ENCODE assay signal across 21 cellular contexts in genomic region chr2:149058936-149059335, GRCh38. TPM values are rescaled to one million over a fixed set of nuclear protein-coding genes. Genes with fewer than 3 reads are reported as not detected.
DNase-seq lines count a peak whose midpoint lies in the region; ATAC-seq, FAIRE-seq and TF ChIP-seq lines count a peak whose summit lies in the region.
"Had no signal": no experiment of that assay in that cellular context is flagged by ENCODE, and none has a peak within 500 bp of the region (broad histone marks: within the 10 kb centered on the region; RNA-seq: fewer than 3 reads in every experiment).

No MANE protein-coding gene starts in this region.

- H3K9me3 ChIP-seq in keratinocyte (ENCODE audit: control insufficient read depth, low read depth, low read length) = no peaks in the 10 kb centered on the region
- H3K9me3 ChIP-seq: BE2C had no signal

- H3K4me1 ChIP-seq in keratinocyte (ENCODE audit: control insufficient read depth, extremely low read depth, insufficient read depth, low read length) = peaks cover 43% of the 10 kb centered on the region
- H3K4me1 ChIP-seq: BE2C had no signal

- no peak overlapping the region for H3K9ac ChIP-seq in keratinocyte (ENCODE audit: control insufficient read depth, extremely low read depth, insufficient read depth, low read length)

- H3K27me3 ChIP-seq in bronchial epithelial cell (ENCODE audit: control insufficient read depth, insufficient read depth, low read length) (no peaks in the 10 kb centered on the region), keratinocyte (ENCODE audit: control insufficient read depth, extremely low read depth, insufficient read depth, low read length) (no peaks in the 10 kb centered on the region)
- H3K27me3 ChIP-seq: BE2C had no signal

- H3K79me2 ChIP-seq in keratinocyte (ENCODE audit: control insufficient read depth, insufficient read depth, low read length) = no peaks in the 10 kb centered on the region

- no peak for TF ChIP-seq CTCF in bronchial epithelial cell (IDR thresholded peaks at IDR 0.05; ENCODE audit: insufficient read depth, low read length, severe bottlenecking)
- no peak for TF ChIP-seq CTCF in keratinocyte (optimal IDR thresholded peaks at IDR 0.05 in 1 of 3, IDR thresholded peaks at IDR 0.05 in 1 of 3, conservative IDR thresholded peaks at IDR 0.05 in 1 of 3; ENCODE audit: extremely low read depth in 1 of 3, insufficient read depth in 2 of 3, low read length in 3 of 3)
- no peak for TF ChIP-seq CTCF in type B pancreatic cell (conservative IDR thresholded peaks at IDR 0.05)

- H3K4me3 ChIP-seq in bronchial epithelial cell (ENCODE audit: low read depth, low read length) (no peak overlapping the region), keratinocyte (ENCODE audit: control insufficient read depth in 2 of 3, extremely low read depth in 1 of 3, insufficient read depth in 2 of 3, low read depth in 1 of 3, low read length in 3 of 3) (no peak overlapping the region)
- H3K4me3 ChIP-seq: GM12878 had no signal

- H2AFZ ChIP-seq in keratinocyte (ENCODE audit: control insufficient read depth, low read length) = no peak overlapping the region

- dilution Hi-C loops in keratinocyte (cut with MboI; ENCODE audit: extremely low pct_ligation_motif_present, low sequenced_read_pairs) = no loop called here

- no peak overlapping the region for H3K4me3 Mint-ChIP-seq in type B pancreatic cell
- H3K4me3 Mint-ChIP-seq: HFFc6 had no signal

- H3K36me3 ChIP-seq in bronchial epithelial cell (ENCODE audit: control insufficient read depth, insufficient read depth, low read length) (no peaks in the 10 kb centered on the region), keratinocyte (ENCODE audit: control insufficient read depth in 2 of 2, extremely low read depth in 1 of 2, insufficient read depth in 2 of 2, low read length in 2 of 2) (no peaks in the 10 kb centered on the region)
- H3K36me3 ChIP-seq: BE2C had no signal

- H4K20me1 ChIP-seq in keratinocyte (ENCODE audit: control insufficient read depth, extremely low read depth, insufficient read depth, low read length) = no peaks in the 10 kb centered on the region

- ATAC-seq in HG03439 (IDR thresholded peaks at IDR 0.05; ENCODE audit: unreplicated experiment) (no peak), GM21515 (IDR thresholded peaks at IDR 0.05; ENCODE audit: unreplicated experiment) (no peak)
- ATAC-seq: GM12878, SK-N-SH treated with all-trans-retinoic acid at 6 μM for 48 hours had no signal

- H3K27me3 Mint-ChIP-seq in type B pancreatic cell = no peaks in the 10 kb centered on the region

- H3K27ac ChIP-seq in keratinocyte (ENCODE audit: control insufficient read depth, insufficient read depth, low read length) = peak overlapping the region; percentile 13

- FAIRE-seq in bronchial epithelial cell (lab: Jason Lieb, UNC) (no peak), keratinocyte (lab: Jason Lieb, UNC) (peak; percentile 75)
- FAIRE-seq: D721Med, GM12878, HTR-8/SVneo had no signal

- no peaks in the 10 kb centered on the region for H3K9me1 ChIP-seq in keratinocyte (ENCODE audit: control insufficient read depth, extremely low read depth, insufficient read depth, low read length)

- peak overlapping the region; percentile 18 for H3K27ac Mint-ChIP-seq in type B pancreatic cell

- no peaks in the 10 kb centered on the region for H3K9me3 Mint-ChIP-seq in type B pancreatic cell
- H3K9me3 Mint-ChIP-seq: HFFc6 had no signal

- peaks cover 5% of the 10 kb centered on the region for H3K36me3 Mint-ChIP-seq in type B pancreatic cell

- peak; percentile 38 for DNase-seq in NCI-H226
- peak; percentile 72 for DNase-seq in bronchial epithelial cell (ENCODE audit: low read depth)
- no peak for DNase-seq in keratinocyte (ENCODE audit: low read depth, low spot score)
- no peak for DNase-seq in type B pancreatic cell (ENCODE audit: extremely low spot score, unreplicated experiment)
- no peak for DNase-seq in DMS79 (lab: John Stamatoyannopoulos, UW)
- DNase-seq: BE2C, H7, HFFc6, KG1, NCI-H1105 treated with DMSO at 0.1 percent for 48 hours, NCI-H2029 treated with DMSO at 0.1 percent for 48 hours, NCI-H2171, NCI-H446, NCI-H526 had no signal

- H3K4me1 Mint-ChIP-seq in type B pancreatic cell (ENCODE audit: unreplicated experiment) = peaks cover 26% of the 10 kb centered on the region

- H3K4me2 ChIP-seq in keratinocyte (ENCODE audit: control insufficient read depth, extremely low read depth, insufficient read depth, low read depth, low read length) = peak overlapping the region; percentile 42

RNA-seq across cellular contexts. Expression of gene LYPD6B, which starts 20.4 kb away (rescaled TPM):
- total RNA-seq in bronchial epithelial cell = 14.7 and 34.2 TPM in 2 replicates
- polyA plus RNA-seq in keratinocyte = 17.0 to 30.8 TPM (median 24.7 TPM) in 3 replicates
- polyA plus RNA-seq in keratinocyte (2011; ENCODE audit: low read depth) = 21.7 TPM
- 26.8 and 35.7 TPM in 2 replicates for polyA plus RNA-seq in keratinocyte (2011; cell fraction: cytosol; rRNA removed)
- 32.3 and 38.3 TPM in 2 replicates for polyA plus RNA-seq in keratinocyte (2011; cell fraction: nucleus; rRNA removed)
- polyA plus RNA-seq in keratinocyte (2012; ENCODE audit: low replicate concordance) = 9.8 and 38.5 TPM in 2 replicates
- 2.8 to 14.0 TPM (median 9.2 TPM) in 3 replicates for polyA minus RNA-seq in keratinocyte
- 3.3 TPM for polyA minus RNA-seq in keratinocyte (2011; cell fraction: cytosol; rRNA and poly(A)+ RNA removed)
- polyA minus RNA-seq in keratinocyte (2011; cell fraction: nucleus; rRNA and poly(A)+ RNA removed) = 4.5 and 13.0 TPM in 2 replicates
- total RNA-seq in type B pancreatic cell (ENCODE audit: low replicate concordance) = 23.7 and 40.1 TPM in 2 replicates
- total RNA-seq: A673 had no signal

Comparison
In these comparisons a context has a peak if more than half of its experiments do, and no peak if none do; other contexts are left out.
1. DNase-seq: peak in NCI-H226 (single experiment) and bronchial epithelial cell (single experiment); none in keratinocyte (single experiment), type B pancreatic cell (single experiment) and DMS79 (single experiment).